8 cellular contexts compared by ENCODE assay signal in the genomic region with DNA sequence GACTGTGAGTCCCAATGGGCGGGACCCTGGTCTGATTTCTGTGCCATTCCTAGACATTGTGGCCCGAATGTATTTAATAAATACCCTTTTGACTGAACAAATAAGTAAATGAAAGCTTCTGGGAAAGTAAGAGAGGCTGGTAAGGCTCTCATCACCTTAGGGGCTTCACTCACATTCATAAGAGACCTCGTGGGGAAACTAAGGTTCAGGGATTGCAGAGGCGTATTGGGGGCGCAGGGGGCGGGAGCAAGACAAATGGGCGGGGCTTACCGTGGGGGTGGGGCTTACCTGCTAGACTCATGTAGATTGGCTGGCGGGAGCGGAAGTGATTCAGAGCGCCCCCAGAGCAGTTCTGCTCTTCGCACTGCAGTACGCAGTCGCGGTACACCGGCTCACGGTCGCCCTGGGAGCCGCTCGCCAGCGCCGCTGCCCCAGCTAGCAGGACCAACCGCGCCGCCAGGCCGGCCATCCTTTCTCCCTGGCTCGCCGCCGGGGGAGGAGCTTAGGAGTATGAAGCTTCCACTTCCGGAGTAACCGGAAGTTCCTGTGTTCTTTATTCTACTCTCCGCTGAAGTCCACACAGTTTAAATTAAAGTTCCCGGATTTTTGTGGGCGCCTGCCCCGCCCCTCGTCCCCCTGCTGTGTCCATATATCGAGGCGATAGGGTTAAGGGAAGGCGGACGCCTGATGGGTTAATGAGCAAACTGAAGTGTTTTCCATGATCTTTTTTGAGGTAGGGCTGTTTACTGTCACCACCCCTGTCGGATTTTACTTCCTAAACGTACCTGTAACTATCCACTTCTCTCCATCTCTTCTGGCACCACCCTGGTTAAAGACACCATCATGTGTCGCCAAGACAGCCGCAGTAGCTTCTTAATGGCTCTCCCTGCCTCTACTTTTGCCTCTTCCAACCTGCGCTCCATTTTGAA. TPM values are rescaled to one million over a fixed set of nuclear protein-coding genes. Genes with fewer than 3 reads are reported as not detected.
DNase-seq lines count a peak whose midpoint lies in the region; ATAC-seq and TF ChIP-seq lines count a peak whose summit lies in the region.

TSS of gene PGAP3 (minus strand) at position 512 of the 929 bp plus-strand sequence. CDS start at position 469, 43 bp downstream.

- TF ChIP-seq POLR2A in GM19193 (IDR thresholded peaks at IDR 0.05; ENCODE audit: extremely low read depth, insufficient read depth, insufficient read length): peak; percentile 85

- H3K9me3 Mint-ChIP-seq in activated CD4-positive, alpha-beta T cell treated with anti-CD3 and anti-CD28 coated beads for 36 hours (ENCODE audit: low read depth): no peaks in the 10 kb centered on the region

- DNase-seq in BE2C (peak; percentile 96), NCI-H460 (ENCODE audit: extremely low read depth, low read depth) (peak; percentile 89), choroid plexus epithelial cell (ENCODE audit: low read depth) (peak; percentile 90)
- peak; percentile 92 for DNase-seq in activated CD4-positive, alpha-beta T cell treated with anti-CD3 and anti-CD28 coated beads for 36 hours
- DNase-seq in stimulated activated CD4-positive, alpha-beta T cell treated with anti-CD3 and anti-CD28 coated beads, Interleukin-1b, Interleukin-23, amount 100 ng/mL, for 24 hours (ENCODE audit: low read depth in 4 of 4, low spot score in 1 of 4): peak; percentile 69 to 82 (median 77)

- ATAC-seq in HG03432 (IDR thresholded peaks at IDR 0.05; ENCODE audit: unreplicated experiment): peak; percentile 88
- ATAC-seq in activated CD4-positive, alpha-beta T cell treated with anti-CD3 and anti-CD28 coated beads for 36 hours: peak; percentile 96

- no peak for TF ChIP-seq CTCF in BE2C (IDR thresholded peaks at IDR 0.05; ENCODE audit: low read depth, low read length)
- TF ChIP-seq CTCF in choroid plexus epithelial cell (conservative IDR thresholded peaks at IDR 0.05; ENCODE audit: low read depth, low read length): no peak

- POLR2A ChIA-PET in activated CD4-positive, alpha-beta T cell treated with anti-CD3 and anti-CD28 coated beads for 36 hours (lab: Charles Lee): interaction anchor here (0.6 kb wide), 2 partner anchors 19 to 601 kb away, joined by 5 to 12 read pairs; partner anchors contain the start of gene PNMT

- peak within 1 kb of the TSS; percentile 86 for H3K4me3 Mint-ChIP-seq in activated CD4-positive, alpha-beta T cell treated with anti-CD3 and anti-CD28 coated beads for 36 hours

- H3K27me3 ChIP-seq in BE2C (no peaks in the 10 kb centered on the region), layer of hippocampus (ENCODE audit: control insufficient read depth, insufficient read depth, low read length) (no peaks in the 10 kb centered on the region)

- H3K36me3 Mint-ChIP-seq in activated CD4-positive, alpha-beta T cell treated with anti-CD3 and anti-CD28 coated beads for 36 hours (ENCODE audit: low read depth): peaks cover 5% of the 10 kb centered on the region

- H3K4me3 ChIP-seq in BE2C (ENCODE audit: low read depth, low read length) (peak within 1 kb of the TSS; percentile 94), choroid plexus epithelial cell (ENCODE audit: low read depth, low read length) (peak within 1 kb of the TSS; percentile 79)

- no peaks in the 10 kb centered on the region for H3K4me1 ChIP-seq in BE2C

- no peaks in the 10 kb centered on the region; the same call in 1 of the 2 replicates for H3K36me3 ChIP-seq in BE2C

- peaks cover 19% of the 10 kb centered on the region for H3K4me1 Mint-ChIP-seq in activated CD4-positive, alpha-beta T cell treated with anti-CD3 and anti-CD28 coated beads for 36 hours

- intact Hi-C loops in activated CD4-positive, alpha-beta T cell treated with anti-CD3 and anti-CD28 coated beads for 36 hours (cut with DNase I, micrococcal nuclease): loop anchor here (1.0 to 5.0 kb wide), 12 partner anchors 42 to 529 kb away; partner anchors contain the start of genes MIEN1 (in 2 of the 2), STARD3 (in 2 of the 2), IKZF3 (in 1 of the 2) and LRRC3C (in 1 of the 2)

- CTCF ChIA-PET in activated CD4-positive, alpha-beta T cell treated with anti-CD3 and anti-CD28 coated beads for 36 hours (lab: Charles Lee): interaction anchor here (0.7 to 1.4 kb wide), 10 partner anchors 12 to 132 kb away, joined by 3 to 5 read pairs (median 3); no protein-coding TSS in a partner anchor

- no peaks in the 10 kb centered on the region for H3K9me3 ChIP-seq in BE2C

- no peaks in the 10 kb centered on the region for H3K27me3 Mint-ChIP-seq in activated CD4-positive, alpha-beta T cell treated with anti-CD3 and anti-CD28 coated beads for 36 hours

- H3K27ac ChIP-seq in layer of hippocampus (ENCODE audit: low read depth, low read length): peak within 1 kb of the TSS; percentile 98

- H3K27ac Mint-ChIP-seq in activated CD4-positive, alpha-beta T cell treated with anti-CD3 and anti-CD28 coated beads for 36 hours: peak within 1 kb of the TSS; percentile 95

RNA-seq across cellular contexts. Expression of gene PGAP3, which starts in this region (rescaled TPM):
- polyA plus RNA-seq in BE2C (2012; ENCODE audit: insufficient read depth, insufficient read length, low read depth): 30.5 TPM
- 5.3 and 5.8 TPM in 2 replicates for total RNA-seq in NCI-H460 (2014; rRNA removed; shearing (Covaris generic))
- 58.7 and 64.7 TPM in 2 replicates for polyA plus RNA-seq in NCI-H460 (2014; cell fraction: nucleus; rRNA removed)
- total RNA-seq in activated CD4-positive, alpha-beta T cell treated with anti-CD3 and anti-CD28 coated beads for 36 hours: 10 to 100 TPM in 1 of 2 experiments, 1 to 10 TPM in 1; 8.6 to 11.9 TPM

Comparison
In these comparisons a context has a peak if more than half of its experiments do, and no peak if none do; other contexts are left out.
1. Peak in every context shown above with its lines: DNase-seq, ATAC-seq, H3K4me3 ChIP-seq and H3K27ac ChIP-seq.